ENCODE assay signal across 8 cellular contexts in the genomic region with DNA sequence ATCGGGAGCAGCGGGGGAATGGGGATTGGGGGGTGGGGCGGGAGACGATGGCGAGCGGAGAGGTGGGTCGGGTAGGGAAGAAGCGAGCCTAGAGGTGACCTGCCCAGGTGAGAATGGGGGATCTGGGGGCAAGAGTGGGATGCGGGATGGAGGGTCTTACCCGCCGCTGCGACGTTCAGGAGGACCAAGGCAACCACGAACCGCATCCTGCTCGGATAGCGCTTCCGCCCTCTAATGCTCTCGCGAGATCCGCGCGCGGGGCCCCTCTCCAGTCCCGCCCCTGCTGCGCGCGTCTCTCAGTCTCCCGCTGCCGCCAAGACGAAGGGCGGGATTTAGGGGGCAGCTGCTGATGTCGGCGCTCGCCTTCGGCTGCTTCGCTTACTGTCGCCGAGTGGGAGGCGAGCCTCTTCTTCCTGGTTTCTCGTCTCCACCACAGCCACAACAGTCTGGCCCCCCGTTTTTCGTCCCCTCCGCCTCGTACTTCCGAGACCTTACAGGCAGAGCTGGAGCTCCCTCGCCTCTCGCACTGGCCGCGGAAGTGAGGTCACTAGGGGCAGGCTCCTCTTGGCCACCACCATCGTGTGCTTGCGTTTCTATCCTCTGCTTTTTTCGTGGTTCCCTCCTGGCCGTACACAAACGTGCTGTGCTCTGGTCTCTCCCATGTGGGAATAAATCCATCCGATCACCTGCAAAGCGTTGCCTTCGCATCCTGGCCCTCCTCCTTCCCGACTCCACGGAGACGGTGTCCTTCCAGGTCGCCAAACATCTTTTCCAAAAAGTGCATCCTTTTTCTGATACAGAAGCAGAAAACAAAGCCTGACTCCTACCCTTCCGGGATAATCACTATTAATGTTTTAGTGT. TPM values are rescaled to one million over a fixed set of nuclear protein-coding genes. Genes with fewer than 3 reads are reported as not detected.
DNase-seq lines count a peak whose midpoint lies in the region; ATAC-seq and TF ChIP-seq lines count a peak whose summit lies in the region.

A gene (minus strand): TSS at position 233 of the 861 bp plus-strand sequence. CDS start 27 bp downstream, at position 206.

- no peaks in the 10 kb centered on the region for H3K9me3 ChIP-seq in lung (ENCODE audit: control insufficient read depth in 2 of 2, insufficient read depth in 1 of 2, low read length in 1 of 2)

- DNase-seq in CMK (ENCODE audit: low read depth) (peak; percentile 86), HS-27A (ENCODE audit: low read depth) (peak; percentile 84), NK-92 (lab: John Stamatoyannopoulos, UW; ENCODE audit: unreplicated experiment) (peak; percentile 62), lung (ENCODE audit: low spot score) (peak; percentile 92)
- DNase-seq in activated CD8-positive, alpha-beta memory T cell treated with anti-CD3 and anti-CD28 coated beads for 1 hour (ENCODE audit: extremely low read depth in 1 of 2, low read depth in 1 of 2), result peak; percentile 81 to 92
- peak; percentile 93 for DNase-seq in effector CD4-positive, alpha-beta T cell
- DNase-seq in stimulated activated CD4-positive, alpha-beta T cell treated with anti-CD3 and anti-CD28 coated beads, TNF-alpha, amount 100 ng/mL, for 24 hours (ENCODE audit: low read depth in 3 of 3), result peak; percentile 83 to 93 (median 86)

- H3K27ac ChIP-seq in lung (ENCODE audit: low read depth in 1 of 2, low read length in 1 of 2), result peak within 1 kb of the TSS; percentile 95 to 100

- 0% methylated on average over 63 of the region's 63 CpGs for WGBS in lung, 2 donors

- peak within 1 kb of the TSS; percentile 80 for H3K4me3 ChIP-seq in lung

- H3K27me3 ChIP-seq in lung (ENCODE audit: control insufficient read depth, insufficient read depth), result no peaks in the 10 kb centered on the region

- TF ChIP-seq CTCF in lung (IDR thresholded peaks at IDR 0.05; ENCODE audit: control extremely low read depth, extremely low read depth), result no peak

- peaks cover 0 to 10% of the 10 kb centered on the region in 2 donors for H3K4me1 ChIP-seq in lung (ENCODE audit: control insufficient read depth in 2 of 2, insufficient read depth in 2 of 2, low read length in 2 of 2)

- H3K36me3 ChIP-seq in lung (ENCODE audit: control insufficient read depth in 2 of 2, insufficient read depth in 2 of 2, low read length in 2 of 2), result peaks cover 0 to 15% of the 10 kb centered on the region in 2 donors

- peak; percentile 71 for ATAC-seq in GM19468 (IDR thresholded peaks at IDR 0.05; ENCODE audit: extremely low read depth, unreplicated experiment)
- ATAC-seq in lung (ENCODE audit: insufficient read depth, low FRiP score), result peak; percentile 96

RNA-seq across cellular contexts. Expression of the gene that starts here (rescaled TPM):
- total RNA-seq in lung, result 100 to 1,000 TPM in 1 of 2 donors, 10 to 100 TPM in 1; 81.7 to 145 TPM
- 10 to 100 TPM; 24.6 to 83.4 TPM for polyA plus RNA-seq in lung

Comparison
In these comparisons a context has a peak if more than half of its experiments do, and no peak if none do; other contexts are left out.
1. Peak in every context shown above with its lines: DNase-seq, ATAC-seq, H3K4me3 ChIP-seq and H3K27ac ChIP-seq.